ENCODE assay signal across 35 cellular contexts in the genomic region with DNA sequence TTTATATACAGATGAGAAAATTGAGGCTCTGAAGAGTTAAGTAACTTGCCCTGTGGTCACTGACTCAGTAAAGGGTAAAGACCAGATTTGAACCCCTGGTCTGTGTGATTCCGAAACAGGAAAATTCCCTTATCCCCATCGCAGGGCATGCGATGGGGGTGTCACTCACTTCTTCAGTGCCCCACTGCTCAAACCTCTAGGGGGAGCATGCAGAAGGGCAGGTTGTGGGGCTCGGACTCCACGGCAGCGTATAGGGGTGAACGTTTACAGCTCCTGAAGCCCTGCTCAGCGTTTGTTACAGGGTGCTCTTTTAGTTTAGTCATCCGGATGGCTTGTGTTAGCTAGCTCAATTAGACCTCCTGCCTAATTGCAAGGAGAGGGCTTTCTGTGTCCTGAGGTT. TPM values are rescaled to one million over a fixed set of nuclear protein-coding genes. Genes with fewer than 3 reads are reported as not detected.
"Had no signal": no experiment of that assay in that cellular context is flagged by ENCODE, and none has a peak within 500 bp of the region (broad histone marks: within the 10 kb centered on the region; RNA-seq: fewer than 3 reads in every experiment).

No MANE protein-coding gene starts in this region.

- H3K36me3 Mint-ChIP-seq: activated naive CD8-positive, alpha-beta T cell had no signal

- H3K4me3 ChIP-seq: body of pancreas, cardiac muscle cell, coronary artery, dorsolateral prefrontal cortex, gastrocnemius medialis, hepatocyte, spleen, transverse colon had no signal

- H3K9me3 ChIP-seq: body of pancreas, gastrocnemius medialis, spleen, transverse colon had no signal

- H3K36me3 ChIP-seq: cardiac muscle cell, gastrocnemius medialis, spleen, transverse colon had no signal

- H3K27me3 Mint-ChIP-seq: activated CD4-positive, alpha-beta T cell treated with anti-CD3 and anti-CD28 coated beads for 36 hours; activated naive CD8-positive, alpha-beta T cell had no signal

- H3K27ac ChIP-seq: body of pancreas, cardiac muscle cell, coronary artery, dorsolateral prefrontal cortex, gastrocnemius medialis, hepatocyte, spleen, transverse colon had no signal

- DNase-seq: activated CD4-positive, alpha-beta T cell treated with anti-CD3 and anti-CD28 coated beads for 36 hours; activated CD4-positive, CD25-positive, alpha-beta regulatory T cell; activated CD8-positive, alpha-beta T cell treated with anti-CD3 and anti-CD28 coated beads, Interleukin-2, amount 10 ng/mL, durations not matched to agents 7 days and 5 days; activated effector memory CD4-positive, alpha-beta T cell treated with Interleukin-2 at 50 U/mL for 16 hours; activated naive CD4-positive, alpha-beta T cell treated with Interleukin-2 at 50 U/mL for 16 hours; activated T-cell treated with anti-CD3 and anti-CD28 coated beads for 4 hours; activated T-cell treated with anti-CD3 and anti-CD28 coated beads, Interleukin-2, amount 50 U/mL, for 72 hours; aorta; body of pancreas; dorsolateral prefrontal cortex; effector memory CD4-positive, alpha-beta T cell; erythroblast; gastrocnemius medialis; left cardiac atrium; left ventricle myocardium superior; naive B cell; occipital lobe; right cardiac atrium; spleen; stimulated activated CD4-positive, alpha-beta T cell treated with anti-CD3 and anti-CD28 coated beads, Interleukin-2, amount 100 ng/mL, for 48 hours; stimulated activated naive CD4-positive, alpha-beta T cell treated with Interleukin-2 at 50 U/mL for 16 hours; transverse colon had no signal

- H3K4me3 Mint-ChIP-seq: activated CD4-positive, alpha-beta T cell treated with anti-CD3 and anti-CD28 coated beads for 36 hours; activated CD8-positive, alpha-beta T cell treated with anti-CD3 and anti-CD28 coated beads, Interleukin-2, amount 10 ng/mL, durations not matched to agents 7 days and 5 days; activated naive CD8-positive, alpha-beta T cell; activated T-cell treated with anti-CD3 and anti-CD28 coated beads, Interleukin-2, amount 50 U/mL, for 72 hours; T-helper 2 cell treated with Interferon-gamma antibody and Interleukin-4, amounts not matched to agents 5 μg/mL and 100 μg/mL, for 36 hours had no signal

- H3K27ac Mint-ChIP-seq: activated CD4-positive, alpha-beta T cell treated with anti-CD3 and anti-CD28 coated beads for 36 hours; activated CD8-positive, alpha-beta T cell treated with anti-CD3 and anti-CD28 coated beads, Interleukin-2, amount 10 ng/mL, durations not matched to agents 7 days and 5 days; activated naive CD8-positive, alpha-beta T cell; activated T-cell treated with anti-CD3 and anti-CD28 coated beads, Interleukin-2, amount 50 U/mL, for 72 hours; T-helper 2 cell treated with Interferon-gamma antibody and Interleukin-4, amounts not matched to agents 5 μg/mL and 100 μg/mL, for 36 hours had no signal

- ATAC-seq: activated CD4-positive, alpha-beta T cell treated with anti-CD3 and anti-CD28 coated beads for 36 hours; activated CD8-positive, alpha-beta T cell treated with anti-CD3 and anti-CD28 coated beads, Interleukin-2, amount 10 ng/mL, durations not matched to agents 7 days and 5 days; activated T-cell treated with anti-CD3 and anti-CD28 coated beads, Interleukin-2, amount 50 U/mL, for 72 hours; body of pancreas; gastrocnemius medialis; left cardiac atrium; left ventricle myocardium superior; right cardiac atrium had no signal

- H3K27me3 ChIP-seq: body of pancreas, cardiac muscle cell, gastrocnemius medialis, hepatocyte, transverse colon had no signal

RNA-seq across cellular contexts. Expression of gene EXOC1L, which starts 30.1 kb away (rescaled TPM):
- total RNA-seq: activated CD4-positive, alpha-beta T cell treated with anti-CD3 and anti-CD28 coated beads for 36 hours; activated CD8-positive, alpha-beta T cell treated with anti-CD3 and anti-CD28 coated beads, Interleukin-2, amount 10 ng/mL, durations not matched to agents 7 days and 5 days; activated T-cell treated with anti-CD3 and anti-CD28 coated beads, Interleukin-2, amount 50 U/mL, for 72 hours; aorta; body of pancreas; cardiac muscle cell; cerebellum; gastrocnemius medialis; hepatocyte; left cardiac atrium; left ventricle myocardium superior; lung microvascular endothelial cell; mesenteric fat pad; occipital lobe; pulmonary artery endothelial cell; right cardiac atrium; spleen; temporal lobe; transverse colon; urinary bladder had no signal
- polyA plus RNA-seq: aorta, hepatocyte, keratinocyte, neural cell, spleen had no signal
